ENCODE assay signal across 27 cellular contexts in genomic region chr4:36854554-36854953, GRCh38.
A peak's percentile ranks its signal among the peaks of the same experiment; 100 is the strongest.
DNase-seq lines count a peak whose midpoint lies in the region; ATAC-seq and TF ChIP-seq lines count a peak whose summit lies in the region.
"Had no signal": no experiment of that assay in that cellular context is flagged by ENCODE, and none has a peak within 500 bp of the region (broad histone marks: within the 10 kb centered on the region; RNA-seq: fewer than 3 reads in every experiment).

No MANE protein-coding gene starts in this region.

- H3K9me3 Mint-ChIP-seq in endothelial cell (ENCODE audit: unreplicated experiment): no peaks in the 10 kb centered on the region
- H3K9me3 Mint-ChIP-seq in mesothelial cell of epicardium: no peaks in the 10 kb centered on the region
- H3K9me3 Mint-ChIP-seq in activated CD8-positive, alpha-beta T cell treated with anti-CD3 and anti-CD28 coated beads, Interleukin-2, amount 10 ng/mL, durations not matched to agents 7 days and 5 days (ENCODE audit: insufficient read depth): no peaks in the 10 kb centered on the region

- DNase-seq in NCI-H774 (lab: John Stamatoyannopoulos, UW) (no peak), endothelial cell (ENCODE audit: low spot score) (no peak), mesothelial cell of epicardium (ENCODE audit: low spot score in 2 of 2, unreplicated experiment in 2 of 2) (no peak)
- DNase-seq in activated CD8-positive, alpha-beta T cell treated with anti-CD3 and anti-CD28 coated beads, Interleukin-2, amount 10 ng/mL, durations not matched to agents 7 days and 5 days: no peak
- DNase-seq: ACHN; activated CD8-positive, alpha-beta T cell treated with anti-CD3 and anti-CD28 coated beads for 36 hours; activated T-cell treated with anti-CD3 and anti-CD28 coated beads, Interleukin-2, amount 50 U/mL, for 72 hours; DMS 273 treated with DMSO at 0.1 percent for 48 hours; GF-D8; hippocampal formation; Karpas-422; kidney; mammary epithelial cell; naive thymus-derived CD4-positive, alpha-beta T cell; NCI-H1092; NCI-H2081; NCI-H510A treated with DMSO at 0.1 percent for 48 hours; OCI-M1; stimulated activated CD4-positive, alpha-beta T cell treated with anti-CD3 and anti-CD28 coated beads, Interleukin-2, amount 100 ng/mL, for 48 hours; T-helper 17 cell had no signal

- H3K4me3 Mint-ChIP-seq in endothelial cell (ENCODE audit: unreplicated experiment) (no peak overlapping the region), mesothelial cell of epicardium (no peak overlapping the region)
- no peak overlapping the region for H3K4me3 Mint-ChIP-seq in activated CD8-positive, alpha-beta T cell treated with anti-CD3 and anti-CD28 coated beads, Interleukin-2, amount 10 ng/mL, durations not matched to agents 7 days and 5 days
- H3K4me3 Mint-ChIP-seq: activated CD8-positive, alpha-beta T cell treated with anti-CD3 and anti-CD28 coated beads for 36 hours; activated naive CD8-positive, alpha-beta T cell; activated T-cell treated with anti-CD3 and anti-CD28 coated beads, Interleukin-2, amount 50 U/mL, for 72 hours; naive thymus-derived CD4-positive, alpha-beta T cell; T-helper 17 cell; WTC11 had no signal

- H3K4me1 Mint-ChIP-seq in endothelial cell (ENCODE audit: unreplicated experiment): peaks cover 7% of the 10 kb centered on the region
- peaks cover 2% of the 10 kb centered on the region for H3K4me1 Mint-ChIP-seq in mesothelial cell of epicardium
- no peaks in the 10 kb centered on the region for H3K4me1 Mint-ChIP-seq in activated CD8-positive, alpha-beta T cell treated with anti-CD3 and anti-CD28 coated beads, Interleukin-2, amount 10 ng/mL, durations not matched to agents 7 days and 5 days (ENCODE audit: low read depth)
- H3K4me1 Mint-ChIP-seq: naive thymus-derived CD4-positive, alpha-beta T cell; T-helper 17 cell; WTC11 had no signal

- TF ChIP-seq CTCF in endothelial cell (IDR thresholded peaks at IDR 0.05; ENCODE audit: unreplicated experiment): no peak
- TF ChIP-seq CTCF in mesothelial cell of epicardium (IDR thresholded peaks at IDR 0.05; ENCODE audit: unreplicated experiment): no peak

- no peaks in the 10 kb centered on the region for H3K36me3 Mint-ChIP-seq in endothelial cell (ENCODE audit: low read depth, unreplicated experiment)
- no peaks in the 10 kb centered on the region for H3K36me3 Mint-ChIP-seq in mesothelial cell of epicardium
- no peaks in the 10 kb centered on the region for H3K36me3 Mint-ChIP-seq in activated CD8-positive, alpha-beta T cell treated with anti-CD3 and anti-CD28 coated beads, Interleukin-2, amount 10 ng/mL, durations not matched to agents 7 days and 5 days (ENCODE audit: low read depth)
- H3K36me3 Mint-ChIP-seq: activated naive CD8-positive, alpha-beta T cell; WTC11 had no signal

- POLR2A ChIA-PET in activated CD8-positive, alpha-beta T cell treated with anti-CD3 and anti-CD28 coated beads, Interleukin-2, amount 10 ng/mL, durations not matched to agents 7 days and 5 days (lab: Charles Lee): no interaction called here

- H3K27ac Mint-ChIP-seq in endothelial cell (ENCODE audit: unreplicated experiment) (no peak overlapping the region), mesothelial cell of epicardium (no peak overlapping the region)
- no peak overlapping the region for H3K27ac Mint-ChIP-seq in activated CD8-positive, alpha-beta T cell treated with anti-CD3 and anti-CD28 coated beads, Interleukin-2, amount 10 ng/mL, durations not matched to agents 7 days and 5 days
- H3K27ac Mint-ChIP-seq: activated CD8-positive, alpha-beta T cell treated with anti-CD3 and anti-CD28 coated beads for 36 hours; activated naive CD8-positive, alpha-beta T cell; activated T-cell treated with anti-CD3 and anti-CD28 coated beads, Interleukin-2, amount 50 U/mL, for 72 hours; naive thymus-derived CD4-positive, alpha-beta T cell; T-helper 17 cell; WTC11 had no signal

- ATAC-seq in GM18502 (IDR thresholded peaks at IDR 0.05; ENCODE audit: poor library complexity, unreplicated experiment) (peak; percentile 86), GM19463 (IDR thresholded peaks at IDR 0.05; ENCODE audit: unreplicated experiment) (peak; percentile 88), HG02798 (IDR thresholded peaks at IDR 0.05; ENCODE audit: poor library complexity, unreplicated experiment) (peak; percentile 96), HG03439 (IDR thresholded peaks at IDR 0.05; ENCODE audit: unreplicated experiment) (peak; percentile 64)
- ATAC-seq in activated CD8-positive, alpha-beta T cell treated with anti-CD3 and anti-CD28 coated beads, Interleukin-2, amount 10 ng/mL, durations not matched to agents 7 days and 5 days: no peak
- ATAC-seq: activated CD8-positive, alpha-beta T cell treated with anti-CD3 and anti-CD28 coated beads for 36 hours; activated T-cell treated with anti-CD3 and anti-CD28 coated beads, Interleukin-2, amount 50 U/mL, for 72 hours; HCT116; naive thymus-derived CD4-positive, alpha-beta T cell; T-helper 17 cell; WTC11 had no signal

- CTCF ChIA-PET in activated CD8-positive, alpha-beta T cell treated with anti-CD3 and anti-CD28 coated beads, Interleukin-2, amount 10 ng/mL, durations not matched to agents 7 days and 5 days (lab: Charles Lee): no interaction called here

- H3K27me3 Mint-ChIP-seq in endothelial cell (ENCODE audit: unreplicated experiment) (peaks cover 1% of the 10 kb centered on the region), mesothelial cell of epicardium (ENCODE audit: low read depth) (peaks cover 4% of the 10 kb centered on the region)
- H3K27me3 Mint-ChIP-seq in activated CD8-positive, alpha-beta T cell treated with anti-CD3 and anti-CD28 coated beads, Interleukin-2, amount 10 ng/mL, durations not matched to agents 7 days and 5 days (ENCODE audit: low read depth): no peaks in the 10 kb centered on the region
- H3K27me3 Mint-ChIP-seq: activated naive CD8-positive, alpha-beta T cell; T-helper 17 cell had no signal
